In the genomic region with DNA sequence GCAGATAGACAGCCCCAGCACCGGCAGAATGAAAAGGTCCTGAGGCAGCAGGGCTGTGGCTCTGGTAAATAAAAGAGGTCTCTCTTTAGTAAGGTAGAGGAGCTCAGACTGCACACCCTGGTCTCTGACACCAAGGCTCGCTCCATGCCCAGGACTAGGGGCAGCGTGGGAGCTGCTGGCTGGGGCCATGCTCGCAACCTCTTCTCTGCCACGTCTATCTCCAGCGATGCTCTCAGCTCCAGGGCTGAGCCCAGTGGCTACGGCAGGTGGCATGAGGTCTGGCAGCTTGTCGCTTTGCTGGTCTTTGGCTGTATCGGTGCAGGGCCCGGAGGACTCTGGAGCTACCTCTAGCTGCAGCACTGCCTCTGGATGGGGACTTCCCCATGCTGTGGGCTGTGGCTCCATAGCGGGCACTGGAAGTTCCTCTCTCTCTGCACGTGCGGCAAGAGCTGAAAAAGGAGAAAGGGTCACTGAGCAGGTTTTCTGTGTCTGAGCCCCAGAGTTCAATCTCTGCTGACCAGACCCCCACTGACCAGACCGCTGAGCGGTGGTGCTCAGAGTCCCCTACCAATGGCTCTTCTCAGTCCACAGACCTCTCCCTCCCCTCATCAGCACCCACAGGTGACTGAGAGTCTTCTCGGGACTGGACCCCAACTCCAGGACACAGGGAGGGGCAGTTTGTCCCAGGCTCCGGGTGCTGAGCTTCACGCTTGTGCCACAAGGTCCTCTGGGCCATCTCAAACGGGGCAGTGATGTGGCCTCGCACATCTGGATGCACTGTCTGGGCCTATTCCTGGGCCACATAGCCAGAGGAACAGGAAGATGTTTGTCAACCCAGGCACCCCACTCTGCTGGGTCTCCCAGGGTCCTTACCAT, we compare ENCODE assay signal across 10 cellular contexts. TPM values are rescaled to one million over a fixed set of nuclear protein-coding genes. Genes with fewer than 3 reads are reported as not detected.
"Had no signal": no experiment of that assay in that cellular context is flagged by ENCODE, and none has a peak within 500 bp of the region (broad histone marks: within the 10 kb centered on the region; RNA-seq: fewer than 3 reads in every experiment).

No MANE protein-coding gene starts in this region.

RNA-seq across cellular contexts. Expression of gene CDRT15L2, which starts 24.2 kb away (rescaled TPM):
- total RNA-seq: activated CD4-positive, alpha-beta T cell treated with anti-CD3 and anti-CD28 coated beads, Interleukin-2, amount 10 ng/mL, durations not matched to agents 7 days and 5 days; body of pancreas; gastrocnemius medialis; kidney; left ventricle myocardium inferior; mucosa of gallbladder; renal cortical epithelial cell; stomach; temporal lobe; WTC11 had no signal
- polyA plus RNA-seq: stomach had no signal
